8 cellular contexts compared by ENCODE assay signal in genomic region chr2:217570394-217570793, GRCh38.
"Had no signal": no experiment of that assay in that cellular context is flagged by ENCODE, and none has a peak within 500 bp of the region (broad histone marks: within the 10 kb centered on the region; RNA-seq: fewer than 3 reads in every experiment).

No MANE protein-coding gene starts in this region.

- FAIRE-seq: G401.6, GM12878, GM12891, GM12892, GM18507, GM19239 had no signal

- DNase-seq: GDM1, GF-D8 had no signal

- ATAC-seq: GM12878 had no signal

- H3K4me3 ChIP-seq: GM12878 had no signal
